In genomic region chr1:67685067-67685557, GRCh38 we compare ENCODE assay signal across 8 cellular contexts. TPM values are rescaled to one million over a fixed set of nuclear protein-coding genes. Genes with fewer than 3 reads are reported as not detected.
DNase-seq lines count a peak whose midpoint lies in the region; ATAC-seq, FAIRE-seq and TF ChIP-seq lines count a peak whose summit lies in the region.

Gene GADD45A (plus strand): TSS chr1:67685201. CDS start chr1:67685495, 294 bp downstream.

- peak within 1 kb of the TSS; percentile 97 to 98 for H3K27ac ChIP-seq in kidney (ENCODE audit: low read depth in 2 of 2, low read length in 2 of 2)

- peak; percentile 67 for FAIRE-seq in kidney (lab: Jason Lieb, UNC)

- intact Hi-C loops in kidney (cut with DNase I) = loop anchor here (10.0 kb wide), 1 partner anchor 70 kb away; no protein-coding TSS in a partner anchor

- peaks cover 5 to 10% of the 10 kb centered on the region in 2 donors for H3K4me1 ChIP-seq in kidney (ENCODE audit: control insufficient read depth in 1 of 2, insufficient read depth in 1 of 2, low read depth in 1 of 2, low read length in 2 of 2)

- ATAC-seq in GM19043 (IDR thresholded peaks at IDR 0.05; ENCODE audit: low read depth, unreplicated experiment) (peak; percentile 83), HG03378 (IDR thresholded peaks at IDR 0.05; ENCODE audit: unreplicated experiment) (peak; percentile 92)

- peaks cover 10 to 29% of the 10 kb centered on the region in 2 donors for H3K36me3 ChIP-seq in kidney (ENCODE audit: control insufficient read depth in 1 of 2, insufficient read depth in 2 of 2, low read length in 2 of 2)

- H3K9me3 ChIP-seq in kidney (ENCODE audit: control insufficient read depth in 1 of 2, low read length in 2 of 2) = no peaks in the 10 kb centered on the region

- TF ChIP-seq CTCF in AG10803 (conservative IDR thresholded peaks at IDR 0.05; ENCODE audit: low read length) (no peak), kidney (IDR thresholded peaks at IDR 0.05; ENCODE audit: borderline replicate concordance, extremely low read depth, insufficient read depth) (no peak)

- peak within 1 kb of the TSS; percentile 94 for H3K4me3 ChIP-seq in AG10803 (ENCODE audit: low read length)
- peak within 1 kb of the TSS; percentile 83 to 92 for H3K4me3 ChIP-seq in kidney (ENCODE audit: low read length in 2 of 2)

- peak within 1 kb of the TSS; percentile 86 to 94 for H3K9ac ChIP-seq in kidney (ENCODE audit: low read length in 2 of 2)

- DNase-seq in AG10803 (ENCODE audit: low read depth) (peak; percentile 100), NCI-H460 (ENCODE audit: extremely low read depth, low read depth) (peak; percentile 100), cerebellar nuclear complex (lab: John Stamatoyannopoulos, UW) (peak; percentile 65 to 68), kidney (peak; percentile 100)
- DNase-seq in activated CD4-positive, CD25-positive, alpha-beta regulatory T cell treated with anti-CD3 and anti-CD28 coated beads, Interleukin-2, amount 50 U/mL, for 72 hours = peak; percentile 91
- peak; percentile 96 for DNase-seq in stimulated activated CD4-positive, alpha-beta T cell treated with anti-CD3 and anti-CD28 coated beads, Interleukin-15, amount 100 ng/mL, for 24 hours

RNA-seq across cellular contexts. Expression of gene GADD45A, which starts in this region (rescaled TPM):
- total RNA-seq in NCI-H460 (2014; rRNA removed; shearing (Covaris generic)) = 124 and 137 TPM in 2 replicates
- polyA plus RNA-seq in NCI-H460 (2014; cell fraction: nucleus; rRNA removed) = 48.2 and 53.2 TPM in 2 replicates
- total RNA-seq in kidney = 85.6 TPM
- polyA plus RNA-seq in kidney (ENCODE audit: insufficient read depth, low read depth, low replicate concordance) = 218 TPM

Comparison
In these comparisons a context has a peak if more than half of its experiments do, and no peak if none do; other contexts are left out.
1. Peak in every context shown above with its lines: DNase-seq, ATAC-seq, H3K4me3 ChIP-seq and H3K27ac ChIP-seq.